Comparison of ENCODE assay signal across 10 cellular contexts in genomic region chr7:42238709-42239395, GRCh38. TPM values are rescaled to one million over a fixed set of nuclear protein-coding genes. Genes with fewer than 3 reads are reported as not detected.
A peak's percentile ranks its signal among the peaks of the same experiment; 100 is the strongest.
DNase-seq lines count a peak whose midpoint lies in the region; ATAC-seq lines count a peak whose summit lies in the region.
"Had no signal": no experiment of that assay in that cellular context is flagged by ENCODE, and none has a peak within 500 bp of the region (broad histone marks: within the 10 kb centered on the region; RNA-seq: fewer than 3 reads in every experiment).

No MANE protein-coding gene starts in this region.

- H3K36me3 ChIP-seq in HAP-1 (replicated peaks) = no peaks in the 10 kb centered on the region

- H3K9me3 Mint-ChIP-seq in activated T-helper 1 cell treated with anti-CD3 and anti-CD28 coated beads, Interleukin-12 subunit alpha, Interleukin-12 subunit beta, Interleukin-2, Interleukin-4 antibody, amounts not matched to agents 30 ng/mL and 10 ng/mL and 1 ng/mL, durations not matched to agents 14 hours and 24 hours and 36 hours = no peaks in the 10 kb centered on the region

- H3K27me3 ChIP-seq in HAP-1 (ENCODE audit: low read depth) = no peaks in the 10 kb centered on the region

- H3K4me3 ChIP-seq in HAP-1 (peak overlapping the region; percentile 64; the same call in 1 of the 2 replicates), iPS-11a (ENCODE audit: low read depth, low read length) (peak overlapping the region; percentile 61), skin epidermis (peak overlapping the region in 2 of 7 experiments; percentile 57 to 71)

- no peaks in the 10 kb centered on the region for H3K36me3 Mint-ChIP-seq in activated T-helper 1 cell treated with anti-CD3 and anti-CD28 coated beads, Interleukin-12 subunit alpha, Interleukin-12 subunit beta, Interleukin-2, Interleukin-4 antibody, amounts not matched to agents 30 ng/mL and 10 ng/mL and 1 ng/mL, durations not matched to agents 14 hours and 24 hours and 36 hours (ENCODE audit: low read depth)

- no peak overlapping the region for H3K27ac Mint-ChIP-seq in activated T-helper 1 cell treated with anti-CD3 and anti-CD28 coated beads, Interleukin-12 subunit alpha, Interleukin-12 subunit beta, Interleukin-2, Interleukin-4 antibody, amounts not matched to agents 30 ng/mL and 10 ng/mL and 1 ng/mL, durations not matched to agents 14 hours and 24 hours and 36 hours

- intact Hi-C loops in activated T-helper 1 cell treated with anti-CD3 and anti-CD28 coated beads, Interleukin-12 subunit alpha, Interleukin-12 subunit beta, Interleukin-2, Interleukin-4 antibody, amounts not matched to agents 30 ng/mL and 10 ng/mL and 1 ng/mL, durations not matched to agents 14 hours and 24 hours and 36 hours (cut with micrococcal nuclease) = loop anchor here (10.0 kb wide), 1 partner anchor 626 kb away; no protein-coding TSS in a partner anchor

- in situ Hi-C loops in HAP-1 (cut with MboI; ENCODE audit: low sequenced_read_pairs) = no loop called here

- H3K4me1 Mint-ChIP-seq in activated T-helper 1 cell treated with anti-CD3 and anti-CD28 coated beads, Interleukin-12 subunit alpha, Interleukin-12 subunit beta, Interleukin-2, Interleukin-4 antibody, amounts not matched to agents 30 ng/mL and 10 ng/mL and 1 ng/mL, durations not matched to agents 14 hours and 24 hours and 36 hours (ENCODE audit: low read depth) = no peaks in the 10 kb centered on the region

- ATAC-seq in HG03139 (IDR thresholded peaks at IDR 0.05; ENCODE audit: unreplicated experiment) (no peak), GM18502 (IDR thresholded peaks at IDR 0.05; ENCODE audit: poor library complexity, unreplicated experiment) (no peak)

- H3K27ac ChIP-seq in skin epidermis = peak overlapping the region in 20 of 21 experiments; percentile 34 to 95 (median 85)

- DNase-seq in HAP-1 (ENCODE audit: low spot score in 2 of 2) (peak in 1 of 2 experiments; percentile 51), OCI-M1 (lab: John Stamatoyannopoulos, UW) (no peak), DMS 273 treated with DMSO at 0.1 percent for 48 hours (lab: John Stamatoyannopoulos, UW) (no peak)
- no peak for DNase-seq in activated T-helper 1 cell treated with anti-CD3 and anti-CD28 coated beads, Interleukin-12 subunit alpha, Interleukin-12 subunit beta, Interleukin-2, Interleukin-4 antibody, amounts not matched to agents 30 ng/mL and 10 ng/mL and 1 ng/mL, durations not matched to agents 14 hours and 24 hours and 36 hours (ENCODE audit: low spot score)
- DNase-seq: activated CD4-positive, alpha-beta T cell treated with anti-CD3 and anti-CD28 coated beads, Interleukin-2, amount 50 U/mL, for 1 hour; stimulated activated CD4-positive, alpha-beta T cell treated with anti-CD3 and anti-CD28 coated beads, Interleukin-15, amount 100 ng/mL, for 24 hours had no signal

- H3K4me3 Mint-ChIP-seq in activated T-helper 1 cell treated with anti-CD3 and anti-CD28 coated beads, Interleukin-12 subunit alpha, Interleukin-12 subunit beta, Interleukin-2, Interleukin-4 antibody, amounts not matched to agents 30 ng/mL and 10 ng/mL and 1 ng/mL, durations not matched to agents 14 hours and 24 hours and 36 hours = peak overlapping the region; percentile 80

- no peaks in the 10 kb centered on the region for H3K9me3 ChIP-seq in HAP-1

- peaks cover 52% of the 10 kb centered on the region for H3K27me3 Mint-ChIP-seq in activated T-helper 1 cell treated with anti-CD3 and anti-CD28 coated beads, Interleukin-12 subunit alpha, Interleukin-12 subunit beta, Interleukin-2, Interleukin-4 antibody, amounts not matched to agents 30 ng/mL and 10 ng/mL and 1 ng/mL, durations not matched to agents 14 hours and 24 hours and 36 hours (ENCODE audit: insufficient read depth)

- H3K4me1 ChIP-seq in HAP-1 = peaks cover 39% of the 10 kb centered on the region

RNA-seq across cellular contexts. Expression of gene GLI3, which starts 1.8 kb away (rescaled TPM):
- total RNA-seq in activated T-helper 1 cell treated with anti-CD3 and anti-CD28 coated beads, Interleukin-12 subunit alpha, Interleukin-12 subunit beta, Interleukin-2, Interleukin-4 antibody, amounts not matched to agents 30 ng/mL and 10 ng/mL and 1 ng/mL, durations not matched to agents 14 hours and 24 hours and 36 hours = not detected in 2 replicates
